8 cellular contexts compared by ENCODE assay signal in the genomic region with DNA sequence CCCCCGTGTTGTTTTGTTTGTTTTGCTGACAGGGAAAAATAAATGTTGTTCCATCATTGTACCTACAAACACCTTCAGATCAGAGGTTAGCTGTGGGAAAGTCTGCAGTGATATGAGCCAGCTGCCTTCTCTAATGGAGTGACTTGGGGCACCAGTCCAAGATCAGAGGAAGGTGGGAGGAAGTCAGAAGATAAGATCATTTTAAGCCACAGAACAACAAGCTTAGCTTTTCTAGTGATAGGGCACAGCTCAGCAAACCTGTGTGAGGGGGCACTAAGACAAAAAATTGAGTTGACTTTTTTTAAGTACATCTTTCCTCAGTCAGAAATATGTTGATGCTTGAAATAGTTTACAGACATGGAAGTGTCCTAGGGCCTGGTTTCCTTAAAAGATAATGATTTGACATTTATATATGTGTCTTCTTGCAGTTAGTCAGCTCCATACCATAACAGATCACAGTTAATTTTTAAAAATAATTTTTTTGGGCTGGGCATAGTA.
DNase-seq lines count a peak whose midpoint lies in the region; ATAC-seq, FAIRE-seq and TF ChIP-seq lines count a peak whose summit lies in the region.

No MANE protein-coding gene starts in this region.

- peak; percentile 92 for FAIRE-seq in H54 (lab: Jason Lieb, UNC)

- H3K9me3 Mint-ChIP-seq in CD8-positive, alpha-beta T cell, result peaks cover 5% of the 10 kb centered on the region
- no peaks in the 10 kb centered on the region for H3K9me3 Mint-ChIP-seq in osteocyte (ENCODE audit: unreplicated experiment)

- peak overlapping the region; percentile 83 for H3K4me3 Mint-ChIP-seq in CD8-positive, alpha-beta T cell
- H3K4me3 Mint-ChIP-seq in osteocyte (ENCODE audit: unreplicated experiment), result peak overlapping the region; percentile 60

- ATAC-seq in CD8-positive, alpha-beta T cell, result peak; percentile 58
- ATAC-seq in HG03135 (IDR thresholded peaks at IDR 0.05; ENCODE audit: unreplicated experiment), result no peak

- in situ Hi-C loops in GM13977 (cut with MboI; ENCODE audit: low pct_unique_long_range_greater_than_20kb, low sequenced_read_pairs, unreplicated experiment), result no loop called here

- POLR2A ChIA-PET in CD8-positive, alpha-beta T cell (lab: Charles Lee), result interaction anchor here (0.7 to 1.1 kb wide), 3 partner anchors 36 to 240 kb away, joined by 3 to 9 read pairs (median 3); a partner anchor contains a TSS

- peak overlapping the region; percentile 36 for H3K4me3 ChIP-seq in CD8-positive, alpha-beta T cell (ENCODE audit: low read depth, low read length)

- TF ChIP-seq POLR2A in H54 (IDR thresholded peaks at IDR 0.05; ENCODE audit: low read depth, low read length), result no peak

- peak overlapping the region; percentile 78 for H3K27ac ChIP-seq in CD8-positive, alpha-beta T cell (ENCODE audit: low read depth, low read length)

- H3K36me3 ChIP-seq in CD8-positive, alpha-beta T cell (ENCODE audit: insufficient read depth, low read length), result no peaks in the 10 kb centered on the region

- peaks cover 3% of the 10 kb centered on the region for H3K36me3 Mint-ChIP-seq in CD8-positive, alpha-beta T cell
- peaks cover 4% of the 10 kb centered on the region for H3K36me3 Mint-ChIP-seq in osteocyte (ENCODE audit: unreplicated experiment)

- peaks cover 72% of the 10 kb centered on the region for H3K4me1 Mint-ChIP-seq in CD8-positive, alpha-beta T cell (ENCODE audit: low read depth)
- H3K4me1 Mint-ChIP-seq in osteocyte (ENCODE audit: unreplicated experiment), result peaks cover 35% of the 10 kb centered on the region

- intact Hi-C loops in CD8-positive, alpha-beta T cell (cut with DNase I, micrococcal nuclease), result loop anchor here (2.0 to 10.0 kb wide), 5 partner anchors 51 to 646 kb away; a partner anchor contains a TSS

- no peaks in the 10 kb centered on the region for H3K27me3 Mint-ChIP-seq in CD8-positive, alpha-beta T cell (ENCODE audit: low read depth)
- H3K27me3 Mint-ChIP-seq in osteocyte (ENCODE audit: unreplicated experiment), result no peaks in the 10 kb centered on the region

- H3K9me3 ChIP-seq in CD8-positive, alpha-beta T cell (ENCODE audit: low read length), result no peaks in the 10 kb centered on the region

- H3K27ac Mint-ChIP-seq in CD8-positive, alpha-beta T cell, result peak overlapping the region; percentile 95
- H3K27ac Mint-ChIP-seq in osteocyte (ENCODE audit: unreplicated experiment), result peak overlapping the region; percentile 78

- no peaks in the 10 kb centered on the region for H3K27me3 ChIP-seq in CD8-positive, alpha-beta T cell (ENCODE audit: insufficient read depth, low read length)

- CTCF ChIA-PET in CD8-positive, alpha-beta T cell (lab: Charles Lee), result interaction anchor here (1.1 to 1.6 kb wide), 3 partner anchors 11 to 50 kb away, joined by 3 read pairs; no protein-coding TSS in a partner anchor

- no peak for TF ChIP-seq CTCF in CD8-positive, alpha-beta T cell (IDR thresholded peaks at IDR 0.05)
- TF ChIP-seq CTCF in osteocyte (IDR thresholded peaks at IDR 0.05), result no peak
- TF ChIP-seq CTCF in GM13977 (IDR thresholded peaks at IDR 0.05; ENCODE audit: extremely low read depth, insufficient read depth, missing control alignments), result no peak

- peak; percentile 29 to 62 (median 50) for DNase-seq in CD8-positive, alpha-beta T cell
- DNase-seq in H54 (ENCODE audit: insufficient read length, low spot score) (no peak), T-helper 2 cell (peak in 4 of 5 experiments; percentile 26 to 88 (median 55)), cerebellum (ENCODE audit: low spot score) (peak; percentile 15), osteocyte (ENCODE audit: extremely low spot score, unreplicated experiment) (no peak), NCI-H524 treated with DMSO at 0.1 percent for 48 hours (lab: John Stamatoyannopoulos, UW) (no peak), GM13977 (ENCODE audit: low spot score) (no peak)

- peaks cover 48% of the 10 kb centered on the region for H3K4me1 ChIP-seq in CD8-positive, alpha-beta T cell (ENCODE audit: insufficient read depth, low read length)

Comparison
In these comparisons a context has a peak if more than half of its experiments do, and no peak if none do; other contexts are left out.
1. DNase-seq: peak in CD8-positive, alpha-beta T cell (7 of 7), T-helper 2 cell (4 of 5) and cerebellum (single experiment); none in H54 (single experiment), osteocyte (single experiment), NCI-H524 treated with DMSO at 0.1 percent for 48 hours (single experiment) and GM13977 (single experiment).